8 cellular contexts compared by ENCODE assay signal in the genomic region with DNA sequence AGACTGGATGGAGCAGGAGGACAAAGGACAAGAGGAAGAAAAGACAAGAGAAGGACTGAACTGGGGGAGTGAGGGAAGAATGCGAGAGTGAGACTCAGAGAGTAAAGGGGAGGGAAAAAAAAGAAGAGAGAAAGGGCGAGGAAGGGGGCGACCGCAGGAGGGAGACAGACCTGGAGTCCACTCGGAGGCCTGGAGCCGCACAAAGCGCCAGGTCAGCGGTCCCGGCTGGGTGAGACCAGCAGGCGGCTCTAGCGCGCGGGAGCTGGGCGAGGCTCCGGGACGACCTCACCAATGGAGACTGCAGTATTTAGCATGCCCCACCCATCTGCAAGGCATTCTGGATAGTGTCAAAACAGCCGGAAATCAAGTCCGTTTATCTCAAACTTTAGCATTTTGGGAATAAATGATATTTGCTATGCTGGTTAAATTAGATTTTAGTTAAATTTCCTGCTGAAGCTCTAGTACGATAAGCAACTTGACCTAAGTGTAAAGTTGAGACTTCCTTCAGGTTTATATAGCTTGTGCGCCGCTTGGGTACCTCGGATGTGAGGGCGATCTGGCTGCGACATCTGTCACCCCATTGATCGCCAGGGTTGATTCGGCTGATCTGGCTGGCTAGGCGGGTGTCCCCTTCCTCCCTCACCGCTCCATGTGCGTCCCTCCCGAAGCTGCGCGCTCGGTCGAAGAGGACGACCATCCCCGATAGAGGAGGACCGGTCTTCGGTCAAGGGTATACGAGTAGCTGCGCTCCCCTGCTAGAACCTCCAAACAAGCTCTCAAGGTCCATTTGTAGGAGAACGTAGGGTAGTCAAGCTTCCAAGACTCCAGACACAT. TPM values are rescaled to one million over a fixed set of nuclear protein-coding genes. Genes with fewer than 3 reads are reported as not detected.
DNase-seq lines count a peak whose midpoint lies in the region; ATAC-seq and TF ChIP-seq lines count a peak whose summit lies in the region.
"Not testable (repeated sequence)": the region's sequence is repeated elsewhere in the genome, so short reads cannot be mapped to it uniquely, and the experiment has no call there.

A gene with protein sequence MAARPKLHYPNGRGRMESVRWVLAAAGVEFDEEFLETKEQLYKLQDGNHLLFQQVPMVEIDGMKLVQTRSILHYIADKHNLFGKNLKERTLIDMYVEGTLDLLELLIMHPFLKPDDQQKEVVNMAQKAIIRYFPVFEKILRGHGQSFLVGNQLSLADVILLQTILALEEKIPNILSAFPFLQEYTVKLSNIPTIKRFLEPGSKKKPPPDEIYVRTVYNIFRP (minus strand): TSS at position 206 of the 834 bp plus-strand sequence. CDS start 1,041 bp downstream, outside the sequence.

- not testable (repeated sequence) for H3K27me3 ChIP-seq in BE2C

- H3K27ac Mint-ChIP-seq in activated CD4-positive, alpha-beta T cell treated with anti-CD3 and anti-CD28 coated beads, Interleukin-2, amount 10 ng/mL, durations not matched to agents 24 days and 14 days, result peak within 1 kb of the TSS; percentile 99

- intact Hi-C loops in activated CD4-positive, alpha-beta T cell treated with anti-CD3 and anti-CD28 coated beads, Interleukin-2, amount 10 ng/mL, durations not matched to agents 24 days and 14 days (cut with micrococcal nuclease), result loop anchor here (1.0 to 10.0 kb wide), 8 partner anchors 11 to 770 kb away; partner anchors contain the start of genes EFHC1, GCLC and TMEM14A
- intact Hi-C loops in left colon (cut with DNase I, micrococcal nuclease), result loop anchor here in 1 of 2 donors (5.0 kb wide), 1 partner anchor 62 kb away; no protein-coding TSS in a partner anchor

- DNase-seq in BE2C (peak; percentile 98), GM19240 (ENCODE audit: insufficient read length, low spot score) (peak; percentile 71), NCI-H524 treated with DMSO at 0.1 percent for 48 hours (lab: John Stamatoyannopoulos, UW) (peak; percentile 77), coronary artery (ENCODE audit: low spot score) (peak; percentile 98), left colon (peak; percentile 94 to 96)
- peak; percentile 97 for DNase-seq in activated CD4-positive, alpha-beta T cell treated with anti-CD3 and anti-CD28 coated beads, Interleukin-2, amount 10 ng/mL, durations not matched to agents 24 days and 14 days
- DNase-seq in stimulated activated CD4-positive, alpha-beta T cell treated with anti-CD3 and anti-CD28 coated beads, Interleukin-1b, Interleukin-23, amount 100 ng/mL, for 48 hours, result peak; percentile 89

- H3K36me3 ChIP-seq in BE2C, result not testable (repeated sequence)

- peaks cover 20% of the 10 kb centered on the region for H3K36me3 Mint-ChIP-seq in activated CD4-positive, alpha-beta T cell treated with anti-CD3 and anti-CD28 coated beads, Interleukin-2, amount 10 ng/mL, durations not matched to agents 24 days and 14 days (ENCODE audit: low read depth)

- H3K4me3 Mint-ChIP-seq in activated CD4-positive, alpha-beta T cell treated with anti-CD3 and anti-CD28 coated beads, Interleukin-2, amount 10 ng/mL, durations not matched to agents 24 days and 14 days, result peak within 1 kb of the TSS; percentile 94

- not testable (repeated sequence) for H3K4me1 ChIP-seq in BE2C

- H3K27me3 Mint-ChIP-seq in activated CD4-positive, alpha-beta T cell treated with anti-CD3 and anti-CD28 coated beads, Interleukin-2, amount 10 ng/mL, durations not matched to agents 24 days and 14 days, result peaks cover 16% of the 10 kb centered on the region

- ATAC-seq in HG03460 (IDR thresholded peaks at IDR 0.05; ENCODE audit: unreplicated experiment) (peak; percentile 97), left colon (peak; percentile 97)

- H3K4me3 ChIP-seq in BE2C (ENCODE audit: low read depth, low read length) (peak within 1 kb of the TSS; percentile 91), coronary artery (peak within 1 kb of the TSS; percentile 81)

- TF ChIP-seq CTCF in BE2C (IDR thresholded peaks at IDR 0.05; ENCODE audit: low read depth, low read length) (peak; percentile 70), coronary artery (IDR thresholded peaks at IDR 0.05) (peak; percentile 54)

- H3K4me1 Mint-ChIP-seq in activated CD4-positive, alpha-beta T cell treated with anti-CD3 and anti-CD28 coated beads, Interleukin-2, amount 10 ng/mL, durations not matched to agents 24 days and 14 days, result peaks cover 45% of the 10 kb centered on the region

- peak within 1 kb of the TSS; percentile 86 to 93 for H3K27ac ChIP-seq in coronary artery

- H3K9me3 ChIP-seq in BE2C, result not testable (repeated sequence)

- not testable (repeated sequence) for H3K9me3 Mint-ChIP-seq in activated CD4-positive, alpha-beta T cell treated with anti-CD3 and anti-CD28 coated beads, Interleukin-2, amount 10 ng/mL, durations not matched to agents 24 days and 14 days

RNA-seq across cellular contexts. Expression of the gene that starts here (rescaled TPM):
- 36.3 TPM for polyA plus RNA-seq in BE2C (2012; ENCODE audit: insufficient read depth, insufficient read length, low read depth)
- total RNA-seq in activated CD4-positive, alpha-beta T cell treated with anti-CD3 and anti-CD28 coated beads, Interleukin-2, amount 10 ng/mL, durations not matched to agents 24 days and 14 days, result 28.7 and 32.1 TPM in 2 replicates
- total RNA-seq in left colon, result 10 to 100 TPM; 14.1 to 15.2 TPM

Comparison
In these comparisons a context has a peak if more than half of its experiments do, and no peak if none do; other contexts are left out.
1. Peak in every context shown above with its lines: DNase-seq, ATAC-seq, H3K4me3 ChIP-seq and H3K27ac ChIP-seq.